11 cellular contexts compared by ENCODE assay signal in genomic region chr21:35324372-35325220, GRCh38.
A peak's percentile ranks its signal among the peaks of the same experiment; 100 is the strongest.
DNase-seq lines count a peak whose midpoint lies in the region; ATAC-seq, FAIRE-seq and TF ChIP-seq lines count a peak whose summit lies in the region.
"Had no signal": no experiment of that assay in that cellular context is flagged by ENCODE, and none has a peak within 500 bp of the region (broad histone marks: within the 10 kb centered on the region; RNA-seq: fewer than 3 reads in every experiment).

No MANE protein-coding gene starts in this region.

- POLR2A ChIA-PET in HCT116 (lab: Charles Lee) = no interaction called here

- H3K36me3 ChIP-seq in HCT116 (ENCODE audit: control insufficient read depth in 1 of 2, insufficient read depth in 2 of 2, low read length in 2 of 2) (no peaks in the 10 kb centered on the region), stomach (no peaks in the 10 kb centered on the region)

- H2AFZ ChIP-seq in HCT116 (ENCODE audit: low read depth, low read length, poor library complexity, severe bottlenecking) = peak overlapping the region; percentile 3

- DNase-seq in HCT116 (ENCODE audit: low read depth, low spot score) (no peak), amniotic stem cell (lab: John Stamatoyannopoulos, UW) (peak; percentile 51), hepatic stellate cell (ENCODE audit: low spot score) (peak; percentile 59), stomach (no peak), type B pancreatic cell (ENCODE audit: extremely low spot score, unreplicated experiment) (no peak), middle frontal gyrus (ENCODE audit: extremely low spot score, low spot score) (no peak), GM12891 (ENCODE audit: insufficient read length, low spot score) (no peak)
- DNase-seq: NCI-H187 had no signal

- H3K27ac Mint-ChIP-seq in type B pancreatic cell = no peak overlapping the region
- H3K27ac Mint-ChIP-seq: stimulated activated effector memory CD8-positive, alpha-beta T cell treated with anti-CD3 and anti-CD28 coated beads, Interleukin-12 subunit alpha, Interleukin-12 subunit beta, amount 100 ng/mL, for 72 hours had no signal

- H3K27me3 ChIP-seq in HCT116 (ENCODE audit: insufficient read depth, low read length) = no peaks in the 10 kb centered on the region
- H3K27me3 ChIP-seq in stomach = no peaks in the 10 kb centered on the region

- WGBS in stomach, 5 donors = 55 to 71% (median 69%) methylated on average over 14 of the region's 14 CpGs

- H3K27ac ChIP-seq in HCT116 (ENCODE audit: low read depth, low read length) (no peak overlapping the region), stomach (peak overlapping the region in 4 of 5 donors; percentile 51 to 81 (median 76))

- H3K27me3 Mint-ChIP-seq in type B pancreatic cell = peaks cover 9% of the 10 kb centered on the region

- no peak overlapping the region for H3K4me3 Mint-ChIP-seq in type B pancreatic cell
- H3K4me3 Mint-ChIP-seq: stimulated activated effector memory CD8-positive, alpha-beta T cell treated with anti-CD3 and anti-CD28 coated beads, Interleukin-12 subunit alpha, Interleukin-12 subunit beta, amount 100 ng/mL, for 72 hours had no signal

- no peak for TF ChIP-seq POLR2A in HCT116 (IDR thresholded peaks at IDR 0.05; ENCODE audit: borderline replicate concordance, extremely low read depth, insufficient read depth, insufficient read length)
- no peak for TF ChIP-seq POLR2A in stomach (IDR thresholded peaks at IDR 0.05)
- no peak for TF ChIP-seq POLR2A in GM12891 (IDR thresholded peaks at IDR 0.05; ENCODE audit: low read depth, low read length)

- no peak overlapping the region for H3K9ac ChIP-seq in HCT116 (ENCODE audit: low read length)

- TF ChIP-seq RAD21 in HCT116 (IDR thresholded peaks at IDR 0.05; ENCODE audit: low read depth) = no peak

- H3K79me2 ChIP-seq in HCT116 (ENCODE audit: insufficient read depth, low read length) = no peaks in the 10 kb centered on the region

- no peaks in the 10 kb centered on the region for H4K20me1 ChIP-seq in HCT116 (ENCODE audit: insufficient read depth)

- TF ChIP-seq CTCF in HCT116 (IDR thresholded peaks at IDR 0.05 in 2 of 3, conservative IDR thresholded peaks at IDR 0.05 in 1 of 3; ENCODE audit: borderline replicate concordance in 1 of 3, insufficient read depth in 1 of 3, low read depth in 2 of 3, low read length in 2 of 3) (no peak), stomach (IDR thresholded peaks at IDR 0.05) (no peak), type B pancreatic cell (conservative IDR thresholded peaks at IDR 0.05) (no peak)

- intact Hi-C loops in HCT116 (cut with micrococcal nuclease) = no loop called here
- intact Hi-C loops in stomach (cut with DNase I; ENCODE audit: low total_unique reads) = no loop called here

- peak overlapping the region; percentile 37 for H3K4me2 ChIP-seq in HCT116 (ENCODE audit: low read length)

- peak; percentile 47; the same call in 1 of the 2 replicates for ATAC-seq in HCT116
- no peak for ATAC-seq in GM21737 (IDR thresholded peaks at IDR 0.05; ENCODE audit: unreplicated experiment)
- ATAC-seq: esophagus mucosa; stimulated activated effector memory CD8-positive, alpha-beta T cell treated with anti-CD3 and anti-CD28 coated beads, Interleukin-12 subunit alpha, Interleukin-12 subunit beta, amount 100 ng/mL, for 72 hours had no signal

- FAIRE-seq in GM12891 (lab: Jason Lieb, UNC) = no peak

- H3K36me3 Mint-ChIP-seq in type B pancreatic cell = no peaks in the 10 kb centered on the region
- H3K36me3 Mint-ChIP-seq: stimulated activated effector memory CD8-positive, alpha-beta T cell treated with anti-CD3 and anti-CD28 coated beads, Interleukin-12 subunit alpha, Interleukin-12 subunit beta, amount 100 ng/mL, for 72 hours had no signal

- no peaks in the 10 kb centered on the region for H3K9me2 ChIP-seq in HCT116 (ENCODE audit: insufficient read depth)

- CTCF ChIA-PET in HCT116 (lab: Charles Lee) = no interaction called here

- TF ChIP-seq EP300 in stomach (IDR thresholded peaks at IDR 0.05) = no peak

- H3K4me1 ChIP-seq in HCT116 (ENCODE audit: control insufficient read depth in 1 of 2, insufficient read depth in 2 of 2, low read length in 2 of 2) (peaks cover 8 to 17% of the 10 kb centered on the region in 2 experiments), stomach (peaks cover 3 to 37% (median 18%) of the 10 kb centered on the region in 4 donors)

- H3K9me3 ChIP-seq in HCT116 (ENCODE audit: control insufficient read depth in 1 of 2, insufficient read depth in 1 of 2, low read depth in 1 of 2, low read length in 2 of 2) (no peaks in the 10 kb centered on the region), stomach (no peaks in the 10 kb centered on the region)

- H3K4me3 ChIP-seq in HCT116 (replicated peaks in 1 of 2; ENCODE audit: low read depth in 1 of 2, low read length in 2 of 2) (no peak overlapping the region), stomach (no peak overlapping the region)

- RAD21 ChIA-PET in HCT116 (lab: Charles Lee; ENCODE audit: low non-redundant PET in 1 of 2, low total read pairs in 2 of 2, uncharacterized antibody in 2 of 2, unreplicated experiment in 2 of 2) = no interaction called here

- peaks cover 7% of the 10 kb centered on the region for H3K9me3 Mint-ChIP-seq in type B pancreatic cell
- H3K9me3 Mint-ChIP-seq: stimulated activated effector memory CD8-positive, alpha-beta T cell treated with anti-CD3 and anti-CD28 coated beads, Interleukin-12 subunit alpha, Interleukin-12 subunit beta, amount 100 ng/mL, for 72 hours had no signal

- H3K4me1 Mint-ChIP-seq in type B pancreatic cell (ENCODE audit: unreplicated experiment) = peaks cover 6% of the 10 kb centered on the region
- H3K4me1 Mint-ChIP-seq: stimulated activated effector memory CD8-positive, alpha-beta T cell treated with anti-CD3 and anti-CD28 coated beads, Interleukin-12 subunit alpha, Interleukin-12 subunit beta, amount 100 ng/mL, for 72 hours had no signal

- no TSS peak for BruUV-seq in HCT116 (replicated peaks; lab: Mats Ljungman, UMichigan)

TF ChIP-seq in HCT116, 20 proteins besides CTCF, POLR2A, EP300 and RAD21 (continues in another document):
- TF ChIP-seq REST (IDR thresholded peaks at IDR 0.05; ENCODE audit: low read depth) = no peak
- TF ChIP-seq POLR2AphosphoS5 (IDR thresholded peaks at IDR 0.05; ENCODE audit: low read depth, low read length) = no peak

TF ChIP-seq in GM12891, 5 proteins besides CTCF, POLR2A, EP300 and RAD21:
- TF ChIP-seq POU2F2 (IDR thresholded peaks at IDR 0.05; ENCODE audit: low read depth, low read length) (no peak), POLR2AphosphoS5 (IDR thresholded peaks at IDR 0.05; ENCODE audit: low read depth, low read length) (no peak), SPI1 (IDR thresholded peaks at IDR 0.05; ENCODE audit: low read depth, low read length) (no peak), TAF1 (IDR thresholded peaks at IDR 0.05; ENCODE audit: low read depth, low read length) (no peak), PAX5 (IDR thresholded peaks at IDR 0.05; ENCODE audit: insufficient read depth, low read length, severe bottlenecking) (no peak)

Comparison
In these comparisons a context has a peak if more than half of its experiments do, and no peak if none do; other contexts are left out.
1. DNase-seq: peak in amniotic stem cell (single experiment) and hepatic stellate cell (single experiment); none in HCT116 (single experiment), stomach (single experiment), type B pancreatic cell (single experiment), middle frontal gyrus (single experiment) and GM12891 (single experiment).